24 cellular contexts compared by ENCODE assay signal in the genomic region with DNA sequence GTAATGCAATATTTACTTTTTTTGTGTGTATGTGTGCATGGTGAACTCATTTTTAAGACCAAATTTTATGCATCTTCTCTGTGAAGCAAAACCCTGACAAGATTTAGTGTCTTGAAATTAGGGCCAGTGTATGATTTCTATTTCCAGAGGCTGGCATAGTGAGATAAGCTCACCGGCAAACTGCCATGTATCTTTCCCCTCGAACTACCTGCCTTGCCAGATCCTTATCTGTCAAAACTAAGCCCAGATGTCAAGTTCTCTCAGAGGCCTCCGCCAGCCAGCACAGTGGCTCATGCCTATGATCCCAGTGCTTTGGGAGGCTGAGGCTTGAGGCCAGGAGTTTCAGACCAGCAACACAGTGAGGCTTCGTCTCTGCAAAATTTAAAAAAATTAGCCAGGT. TPM values are rescaled to one million over a fixed set of nuclear protein-coding genes. Genes with fewer than 3 reads are reported as not detected.
DNase-seq lines count a peak whose midpoint lies in the region; ATAC-seq, FAIRE-seq and TF ChIP-seq lines count a peak whose summit lies in the region.
"Had no signal": no experiment of that assay in that cellular context is flagged by ENCODE, and none has a peak within 500 bp of the region (broad histone marks: within the 10 kb centered on the region; RNA-seq: fewer than 3 reads in every experiment).

No MANE protein-coding gene starts in this region.

- intact Hi-C loops in activated CD4-positive, alpha-beta T cell treated with anti-CD3 and anti-CD28 coated beads, Interleukin-2, amount 10 ng/mL, durations not matched to agents 24 days and 14 days (cut with micrococcal nuclease) = no loop called here

- no peaks in the 10 kb centered on the region for H3K9me3 ChIP-seq in BE2C
- no peaks in the 10 kb centered on the region for H3K9me3 ChIP-seq in H1 (ENCODE audit: insufficient read depth in 2 of 2, low read depth in 1 of 2, low read length in 1 of 2)

- H3K79me1 ChIP-seq in H1 (ENCODE audit: low read depth, low read length) = peaks cover 2% of the 10 kb centered on the region; the same call in 1 of the 2 replicates

- no peak overlapping the region for H2BK5ac ChIP-seq in H1 (ENCODE audit: low read depth, low read length)

- no peaks in the 10 kb centered on the region for H3K9me3 Mint-ChIP-seq in activated CD4-positive, alpha-beta T cell treated with anti-CD3 and anti-CD28 coated beads, Interleukin-2, amount 10 ng/mL, durations not matched to agents 24 days and 14 days
- H3K9me3 Mint-ChIP-seq in activated naive CD4-positive, alpha-beta T cell treated with anti-CD3 and anti-CD28 coated beads, Interleukin-2, amount 50 U/mL, for 72 hours = no peaks in the 10 kb centered on the region
- H3K9me3 Mint-ChIP-seq: CD8-positive, alpha-beta T cell; HFFc6 had no signal

- no peak for TF ChIP-seq RAD21 in H1 (IDR thresholded peaks at IDR 0.05 in 1 of 2, conservative IDR thresholded peaks at IDR 0.05 in 1 of 2; ENCODE audit: low read depth in 2 of 2, low read length in 2 of 2)

- H3K56ac ChIP-seq in H1 (replicated peaks; ENCODE audit: insufficient read length, low read depth, low read length) = no peak overlapping the region

- H2BK12ac ChIP-seq in H1 (ENCODE audit: low read depth, low read length) = no peak overlapping the region

- no peaks in the 10 kb centered on the region for H3K36me3 ChIP-seq in BE2C
- H3K36me3 ChIP-seq in H1 (ENCODE audit: control insufficient read depth in 2 of 4, insufficient read depth in 4 of 4, low read length in 3 of 4) = no peaks in the 10 kb centered on the region; a peak in 2 of 8 replicates

- POLR2A ChIA-PET in H1 (lab: Charles Lee; ENCODE audit: partially characterized antibody) = interaction anchor here (2.7 kb wide), 1 partner anchor 9 kb away, joined by 6 read pairs; no protein-coding TSS in a partner anchor

- no peak overlapping the region for H3K23ac ChIP-seq in H1 (ENCODE audit: insufficient read length)

- H2BK120ac ChIP-seq in H1 (replicated peaks; ENCODE audit: low read depth, low read length) = no peak overlapping the region

- no peak overlapping the region for H3K14ac ChIP-seq in H1 (ENCODE audit: insufficient read length)

- no peak overlapping the region for H3K4me3 ChIP-seq in BE2C (ENCODE audit: low read depth, low read length)
- no peak overlapping the region for H3K4me3 ChIP-seq in H1 (ENCODE audit: extremely low read depth in 1 of 4, insufficient read depth in 2 of 4, low read depth in 3 of 4, low read length in 4 of 4)

- H3K18ac ChIP-seq in H1 (ENCODE audit: extremely low read depth, low read length) = no peak overlapping the region; the same call in 1 of the 2 replicates

- no peaks in the 10 kb centered on the region for H3K27me3 ChIP-seq in BE2C
- H3K27me3 ChIP-seq in H1 (replicated peaks in 1 of 4; ENCODE audit: control insufficient read depth in 3 of 4, extremely low read depth in 1 of 4, insufficient read depth in 3 of 4, low read length in 3 of 4) = no peaks in the 10 kb centered on the region

- 94% methylated on average over 4 of the region's 4 CpGs; no CpG with 5 or more reads in 1 of the 2 experiments for WGBS in H1 (ENCODE audit: extremely low coverage in 1 of 2, insufficient coverage in 1 of 2, insufficient read length in 1 of 2, insufficient replicate concordance in 2 of 2, low coverage in 1 of 2, low lambda C conversion rate in 2 of 2, missing lambda C conversion rate in 1 of 2), 2 experiments

- H2AK5ac ChIP-seq in H1 (ENCODE audit: low read depth, low read length) = no peak overlapping the region

- peaks cover 14 to 85% of the 10 kb centered on the region in 2 experiments for H3K79me2 ChIP-seq in H1 (ENCODE audit: control insufficient read depth in 1 of 2, insufficient read depth in 2 of 2, low read length in 2 of 2)

- no peak overlapping the region for H2AFZ ChIP-seq in H1 (ENCODE audit: low read length)

- no peak overlapping the region for H4K5ac ChIP-seq in H1 (ENCODE audit: insufficient read length, low read depth, low read length)

- peak overlapping the region; percentile 28; the same call in 1 of the 2 replicates for H4K8ac ChIP-seq in H1 (ENCODE audit: extremely low read depth, insufficient read depth, low read length)

- H2BK20ac ChIP-seq in H1 (ENCODE audit: low read length) = no peak overlapping the region

- CTCF ChIA-PET in H1 (lab: Charles Lee; ENCODE audit: partially characterized antibody) = interaction anchor here (1.7 kb wide), 1 partner anchor 8 kb away, joined by 5 read pairs; no protein-coding TSS in a partner anchor

- H3K4me2 ChIP-seq in H1 (ENCODE audit: insufficient read depth in 1 of 2, low read depth in 2 of 2, low read length in 2 of 2) = no peak overlapping the region

- no peak overlapping the region for H3K27ac ChIP-seq in H1 (ENCODE audit: low read depth, low read length)
- H3K27ac ChIP-seq: HL-60 had no signal

- H4K91ac ChIP-seq in H1 (replicated peaks; ENCODE audit: insufficient read length, low read length) = no peak overlapping the region

- H3K4me1 ChIP-seq in BE2C (peaks cover 11% of the 10 kb centered on the region), H1 (replicated peaks in 1 of 4; ENCODE audit: control insufficient read depth in 3 of 4, insufficient read depth in 4 of 4, low read length in 3 of 4) (peaks cover 7 to 20% (median 13%) of the 10 kb centered on the region in 4 experiments)

- H3K4me3 Mint-ChIP-seq in activated CD4-positive, alpha-beta T cell treated with anti-CD3 and anti-CD28 coated beads, Interleukin-2, amount 10 ng/mL, durations not matched to agents 24 days and 14 days = no peak overlapping the region
- H3K4me3 Mint-ChIP-seq: CD8-positive, alpha-beta T cell; HFFc6; T-helper 17 cell had no signal

- H4K20me1 ChIP-seq in H1 (replicated peaks in 1 of 2; ENCODE audit: control insufficient read depth in 1 of 2, insufficient read depth in 2 of 2, low read length in 2 of 2) = peaks cover 0 to 3% of the 10 kb centered on the region in 2 experiments

- no peak for TF ChIP-seq POLR2A in H1 (IDR thresholded peaks at IDR 0.05; ENCODE audit: control extremely low read depth in 1 of 2, low read depth in 2 of 2, low read length in 2 of 2)

- H3K4me1 Mint-ChIP-seq in activated CD4-positive, alpha-beta T cell treated with anti-CD3 and anti-CD28 coated beads, Interleukin-2, amount 10 ng/mL, durations not matched to agents 24 days and 14 days = peaks cover 20% of the 10 kb centered on the region

- H3K27ac Mint-ChIP-seq in activated CD4-positive, alpha-beta T cell treated with anti-CD3 and anti-CD28 coated beads, Interleukin-2, amount 10 ng/mL, durations not matched to agents 24 days and 14 days = no peak overlapping the region
- no peak overlapping the region for H3K27ac Mint-ChIP-seq in activated naive CD4-positive, alpha-beta T cell treated with anti-CD3 and anti-CD28 coated beads, Interleukin-2, amount 50 U/mL, for 72 hours
- H3K27ac Mint-ChIP-seq: CD8-positive, alpha-beta T cell; HFFc6; T-helper 17 cell had no signal

- no peak for TF ChIP-seq EP300 in H1 (IDR thresholded peaks at IDR 0.05; ENCODE audit: borderline replicate concordance in 1 of 2, low read depth in 2 of 2, low read length in 2 of 2)

- FAIRE-seq in H1 (lab: Jason Lieb, UNC) = no peak

- H3K23me2 ChIP-seq in H1 (ENCODE audit: low read depth, low read length) = 0 out of 2 replicates have a peak, but pooled peaks cover 3% of the 10 kb centered on the region

- H3K36me3 Mint-ChIP-seq in activated CD4-positive, alpha-beta T cell treated with anti-CD3 and anti-CD28 coated beads, Interleukin-2, amount 10 ng/mL, durations not matched to agents 24 days and 14 days (ENCODE audit: low read depth) = peaks cover 14% of the 10 kb centered on the region
- no peaks in the 10 kb centered on the region for H3K36me3 Mint-ChIP-seq in activated naive CD4-positive, alpha-beta T cell treated with anti-CD3 and anti-CD28 coated beads, Interleukin-2, amount 50 U/mL, for 72 hours

- H3K27me3 Mint-ChIP-seq in activated CD4-positive, alpha-beta T cell treated with anti-CD3 and anti-CD28 coated beads, Interleukin-2, amount 10 ng/mL, durations not matched to agents 24 days and 14 days = no peaks in the 10 kb centered on the region
- H3K27me3 Mint-ChIP-seq: T-helper 17 cell had no signal

- TF ChIP-seq CTCF in BE2C (IDR thresholded peaks at IDR 0.05; ENCODE audit: low read depth, low read length) = no peak
- no peak for TF ChIP-seq CTCF in H1 (IDR thresholded peaks at IDR 0.05; ENCODE audit: control extremely low read depth in 1 of 3, insufficient read depth in 1 of 3, low read depth in 1 of 3, low read length in 3 of 3)

- DNase-seq in BE2C (peak; percentile 9), HUDEP-2 (lab: John Stamatoyannopoulos, UW; ENCODE audit: unreplicated experiment in 76 of 76) (peak in 43 of 76 experiments; percentile 5 to 67 (median 28)), H1 (ENCODE audit: low read depth in 1 of 2, low spot score in 2 of 2) (no peak)
- DNase-seq in activated effector memory CD4-positive, alpha-beta T cell treated with Interleukin-2 at 50 U/mL for 16 hours = no peak
- no peak for DNase-seq in activated CD4-positive, alpha-beta T cell treated with anti-CD3 and anti-CD28 coated beads, Interleukin-2, amount 10 ng/mL, durations not matched to agents 24 days and 14 days
- DNase-seq in activated naive CD4-positive, alpha-beta T cell treated with anti-CD3 and anti-CD28 coated beads, Interleukin-2, amount 50 U/mL, for 72 hours (ENCODE audit: low spot score in 2 of 2) = no peak
- DNase-seq: 8988T; C1 segment of cervical spinal cord; CD8-positive, alpha-beta T cell; EL; GF-D8; HFFc6; NCI-H1417; NCI-H187; NCI-H510A; NCI-H748 treated with DMSO at 0.1 percent for 48 hours; NK-92 treated with Interleukin-12 subunit alpha and Interleukin-12 subunit beta, amount 100 ng/mL, for 24 hours; T-helper 17 cell had no signal

- ATAC-seq in SK-N-SH treated with all-trans-retinoic acid at 6 μM for 48 hours = no peak
- ATAC-seq in HG03175 (IDR thresholded peaks at IDR 0.05; ENCODE audit: unreplicated experiment) = no peak
- ATAC-seq in activated naive CD4-positive, alpha-beta T cell treated with anti-CD3 and anti-CD28 coated beads, Interleukin-2, amount 50 U/mL, for 72 hours = no peak
- ATAC-seq: CD8-positive, alpha-beta T cell; Panc1; T-helper 17 cell had no signal

- H2BK15ac ChIP-seq in H1 (ENCODE audit: low read length) = no peak overlapping the region

- H3K4ac ChIP-seq in H1 (replicated peaks; ENCODE audit: insufficient read length, low read depth, low read length) = no peak overlapping the region

- H3K9ac ChIP-seq in H1 (replicated peaks in 1 of 4; ENCODE audit: extremely low read depth in 1 of 4, low read depth in 3 of 4, low read length in 3 of 4) = no peak overlapping the region

RNA-seq across cellular contexts. Expression of a gene that starts 10.0 kb away (rescaled TPM):
- 22.5 TPM for polyA plus RNA-seq in BE2C (2012; ENCODE audit: insufficient read depth, insufficient read length, low read depth)
- total RNA-seq in H1 (2021; fragmentation: NEBNext Ultra II Directional; extraction: Animal tissue kit (Norgen Biotek cat#: 25700)) = 109 and 112 TPM in 2 replicates
- polyA plus RNA-seq in H1 (2011; rRNA removed) = 22.3 and 29.6 TPM in 2 replicates
- 41.9 TPM for polyA plus RNA-seq in H1 (2011; cell fraction: cytosol; rRNA removed)
- 32.1 TPM for polyA plus RNA-seq in H1 (2011; cell fraction: nucleus; rRNA removed)
- polyA plus RNA-seq in H1 (2012, experiment 1 of 2) = 67.3 to 78.5 TPM (median 75.3 TPM) in 4 replicates
- 3.0 TPM for polyA plus RNA-seq in H1 (2012, experiment 2 of 2)
- 47.6 TPM for polyA plus RNA-seq in H1 (2013, experiment 1 of 2)
- 47.9 TPM for polyA plus RNA-seq in H1 (2013, experiment 2 of 2)
- 84.2 and 123 TPM in 2 replicates for polyA minus RNA-seq in H1 (2011; rRNA and poly(A)+ RNA removed)
- 74.0 TPM for polyA minus RNA-seq in H1 (2011; cell fraction: cytosol; rRNA and poly(A)+ RNA removed)
- polyA minus RNA-seq in H1 (2011; cell fraction: nucleus; rRNA and poly(A)+ RNA removed) = 88.5 TPM
- 30.2 and 34.3 TPM in 2 replicates for total RNA-seq in activated CD4-positive, alpha-beta T cell treated with anti-CD3 and anti-CD28 coated beads, Interleukin-2, amount 10 ng/mL, durations not matched to agents 24 days and 14 days
- total RNA-seq in activated naive CD4-positive, alpha-beta T cell treated with anti-CD3 and anti-CD28 coated beads, Interleukin-2, amount 50 U/mL, for 72 hours = 10 to 100 TPM; 42.6 to 51.5 TPM

RNA-seq across cellular contexts. Expression of a gene that starts 40.3 kb away (rescaled TPM):
- not detected for polyA plus RNA-seq in BE2C (2012; ENCODE audit: insufficient read depth, insufficient read length, low read depth)
- total RNA-seq in H1 (2021; fragmentation: NEBNext Ultra II Directional; extraction: Animal tissue kit (Norgen Biotek cat#: 25700)) = not detected in 2 replicates
- 0.06 and 0.08 TPM in 2 replicates for polyA plus RNA-seq in H1 (2011; rRNA removed)
- polyA plus RNA-seq in H1 (2011; cell fraction: cytosol; rRNA removed) = not detected
- polyA plus RNA-seq in H1 (2011; cell fraction: nucleus; rRNA removed) = not detected
- polyA plus RNA-seq in H1 (2012, experiment 1 of 2) = not detected in 4 replicates
- not detected for polyA plus RNA-seq in H1 (2012, experiment 2 of 2)
- 0.16 TPM for polyA plus RNA-seq in H1 (2013, experiment 1 of 2)
- polyA plus RNA-seq in H1 (2013, experiment 2 of 2) = 0.07 TPM
- not detected in 2 replicates for polyA minus RNA-seq in H1 (2011; rRNA and poly(A)+ RNA removed)
- polyA minus RNA-seq in H1 (2011; cell fraction: cytosol; rRNA and poly(A)+ RNA removed) = not detected
- polyA minus RNA-seq in H1 (2011; cell fraction: nucleus; rRNA and poly(A)+ RNA removed) = not detected
- total RNA-seq in activated CD4-positive, alpha-beta T cell treated with anti-CD3 and anti-CD28 coated beads, Interleukin-2, amount 10 ng/mL, durations not matched to agents 24 days and 14 days = not detected in 2 replicates
- total RNA-seq in activated naive CD4-positive, alpha-beta T cell treated with anti-CD3 and anti-CD28 coated beads, Interleukin-2, amount 50 U/mL, for 72 hours = 1 to 10 TPM in 1 of 2 donors, under 1 TPM in 1; 0.41 to 2.7 TPM
- total RNA-seq: CD8-positive, alpha-beta T cell; HFFc6; HT-29; M059J; T-helper 17 cell had no signal

Comparison
In these comparisons a context has a peak if more than half of its experiments do, and no peak if none do; other contexts are left out.
1. DNase-seq: peak in BE2C (single experiment) and HUDEP-2 (43 of 76); none in H1 (0 of 2), activated effector memory CD4-positive, alpha-beta T cell treated with Interleukin-2 at 50 U/mL for 16 hours (single experiment), activated CD4-positive, alpha-beta T cell treated with anti-CD3 and anti-CD28 coated beads, Interleukin-2, amount 10 ng/mL, durations not matched to agents 24 days and 14 days (single experiment) and activated naive CD4-positive, alpha-beta T cell treated with anti-CD3 and anti-CD28 coated beads, Interleukin-2, amount 50 U/mL, for 72 hours (0 of 2).